14 cellular contexts compared by ENCODE assay signal in genomic region chr3:193764959-193765358, GRCh38.
A peak's percentile ranks its signal among the peaks of the same experiment; 100 is the strongest.
DNase-seq lines count a peak whose midpoint lies in the region; ATAC-seq and TF ChIP-seq lines count a peak whose summit lies in the region.
"Had no signal": no experiment of that assay in that cellular context is flagged by ENCODE, and none has a peak within 500 bp of the region (broad histone marks: within the 10 kb centered on the region; RNA-seq: fewer than 3 reads in every experiment).

No MANE protein-coding gene starts in this region.

- no peak for ATAC-seq in SK-N-SH treated with all-trans-retinoic acid at 6 μM for 48 hours
- no peak for ATAC-seq in HG03108 (IDR thresholded peaks at IDR 0.05; ENCODE audit: unreplicated experiment)
- ATAC-seq: HCT116 had no signal

- H3K4me3 ChIP-seq in SK-N-SH (ENCODE audit: low read depth in 2 of 2, low read length in 1 of 2), result no peak overlapping the region
- H3K4me3 ChIP-seq in sigmoid colon, result no peak overlapping the region
- H3K4me3 ChIP-seq: GM23248 had no signal

- H3K4me2 ChIP-seq in SK-N-SH, result no peak overlapping the region

- no peak for TF ChIP-seq POLR2A in sigmoid colon (IDR thresholded peaks at IDR 0.05)

- no peaks in the 10 kb centered on the region for H4K20me1 ChIP-seq in SK-N-SH (ENCODE audit: insufficient read depth)

- TF ChIP-seq EP300 in SK-N-SH (IDR thresholded peaks at IDR 0.05; ENCODE audit: borderline replicate concordance in 1 of 2, low read depth in 1 of 2, low read length in 1 of 2) (no peak), sigmoid colon (IDR thresholded peaks at IDR 0.05) (no peak)

- H3K79me2 ChIP-seq in SK-N-SH (ENCODE audit: insufficient read depth), result no peaks in the 10 kb centered on the region

- 74% methylated on average over 3 of the region's 5 CpGs for WGBS in SK-N-SH (ENCODE audit: low lambda C conversion rate)
- 75 to 90% methylated on average over 5 of the region's 5 CpGs for WGBS in sigmoid colon, 2 donors

- H2AFZ ChIP-seq in SK-N-SH (ENCODE audit: low read depth), result no peak overlapping the region
- H2AFZ ChIP-seq: GM23248 had no signal

- H3K9ac ChIP-seq in SK-N-SH, result no peak overlapping the region
- H3K9ac ChIP-seq: GM23248 had no signal

- H3K27me3 ChIP-seq in SK-N-SH (ENCODE audit: insufficient read depth) (no peaks in the 10 kb centered on the region), sigmoid colon (no peaks in the 10 kb centered on the region)

- TF ChIP-seq RAD21 in SK-N-SH (IDR thresholded peaks at IDR 0.05; ENCODE audit: low read length), result no peak

- no peak overlapping the region for H3K27ac ChIP-seq in SK-N-SH (ENCODE audit: low read depth in 2 of 2, low read length in 1 of 2)
- no peak overlapping the region for H3K27ac ChIP-seq in sigmoid colon
- H3K27ac ChIP-seq: 22Rv1, GM23248 had no signal

- H3F3A ChIP-seq in SK-N-SH (replicated peaks; ENCODE audit: insufficient read depth), result no peaks in the 10 kb centered on the region

- TF ChIP-seq CTCF in SK-N-SH (IDR thresholded peaks at IDR 0.05) (no peak), sigmoid colon (IDR thresholded peaks at IDR 0.05) (no peak)

- CTCF ChIA-PET in SK-N-SH (lab: Yijun Ruan, JAX), result interaction anchor here (1.0 to 4.1 kb wide), 2 partner anchors 15 to 152 kb away, joined by 3 to 29 read pairs; no protein-coding TSS in a partner anchor

- no peaks in the 10 kb centered on the region; a peak in 1 of 4 replicates for H3K4me1 ChIP-seq in SK-N-SH (ENCODE audit: control insufficient read depth in 1 of 2, insufficient read depth in 2 of 2, low read depth in 1 of 2, low read length in 1 of 2)
- no peaks in the 10 kb centered on the region for H3K4me1 ChIP-seq in sigmoid colon
- H3K4me1 ChIP-seq: Caco-2 had no signal

- H3K9me3 ChIP-seq in SK-N-SH, result no peaks in the 10 kb centered on the region
- no peaks in the 10 kb centered on the region for H3K9me3 ChIP-seq in sigmoid colon
- H3K9me3 ChIP-seq: Caco-2 had no signal

- H3K36me3 ChIP-seq in SK-N-SH (replicated peaks in 1 of 2; ENCODE audit: control insufficient read depth in 1 of 2, insufficient read depth in 2 of 2, low read length in 1 of 2), result no peaks in the 10 kb centered on the region
- H3K36me3 ChIP-seq in sigmoid colon, result no peaks in the 10 kb centered on the region

- intact Hi-C loops in sigmoid colon (cut with DNase I), result no loop called here

- POLR2A ChIA-PET in SK-N-SH (lab: Yijun Ruan, JAX), result no interaction called here

- peak; percentile 1 for DNase-seq in SK-N-SH
- DNase-seq in foreskin melanocyte, result peak; percentile 58
- peak; percentile 34 for DNase-seq in sigmoid colon
- DNase-seq in CD1c-positive myeloid dendritic cell (ENCODE audit: extremely low spot score), result no peak
- DNase-seq in activated naive CD4-positive, alpha-beta T cell (lab: John Stamatoyannopoulos, UW), result no peak
- DNase-seq: Caco-2; CD8-positive, alpha-beta memory T cell; DND-41; GDM1; GM23248 had no signal

- H3K9me2 ChIP-seq in SK-N-SH, result no peaks in the 10 kb centered on the region

TF ChIP-seq in SK-N-SH, 30 proteins besides CTCF, POLR2A, EP300 and RAD21 (continues in another document):
- no peak for TF ChIP-seq FOSL2 (IDR thresholded peaks at IDR 0.05; ENCODE audit: borderline replicate concordance, low read depth)
- no peak for TF ChIP-seq IRF3 (IDR thresholded peaks at IDR 0.05; ENCODE audit: low read depth, low read length)
- no peak for TF ChIP-seq EZH2phosphoT487 (IDR thresholded peaks at IDR 0.05; ENCODE audit: borderline replicate concordance, low read depth)
- TF ChIP-seq ZBTB33 (IDR thresholded peaks at IDR 0.05; ENCODE audit: borderline replicate concordance, low read depth), result no peak
- TF ChIP-seq CHD2 (IDR thresholded peaks at IDR 0.05; ENCODE audit: low read length, partially characterized antibody), result no peak
- no peak for TF ChIP-seq GABPA (IDR thresholded peaks at IDR 0.05; ENCODE audit: low read depth)
- TF ChIP-seq PBX3 (IDR thresholded peaks at IDR 0.05), result no peak

TF ChIP-seq in SK-N-SH treated with all-trans-retinoic acid at 6 μM for 48 hours, 23 proteins besides CTCF, POLR2A, EP300 and RAD21:
- TF ChIP-seq CREB5 (CRISPR knock-in tag; IDR thresholded peaks at IDR 0.05; ENCODE audit: low read depth), result no peak
- no peak for TF ChIP-seq ZC3H10 (CRISPR knock-in tag; IDR thresholded peaks at IDR 0.05)
- TF ChIP-seq GLIS3 (CRISPR knock-in tag; IDR thresholded peaks at IDR 0.05), result no peak
- no peak for TF ChIP-seq TCF4 (CRISPR knock-in tag; IDR thresholded peaks at IDR 0.05; ENCODE audit: borderline replicate concordance)
- no peak for TF ChIP-seq ZFP3 (CRISPR knock-in tag; IDR thresholded peaks at IDR 0.05)
- no peak for TF ChIP-seq POU6F1 (CRISPR knock-in tag; IDR thresholded peaks at IDR 0.05; ENCODE audit: borderline replicate concordance, low read depth)
- TF ChIP-seq SNAI2 (CRISPR knock-in tag; IDR thresholded peaks at IDR 0.05), result no peak
- TF ChIP-seq ARNTL (CRISPR knock-in tag; IDR thresholded peaks at IDR 0.05; ENCODE audit: borderline replicate concordance, low read depth), result no peak
- no peak for TF ChIP-seq TSHZ2 (CRISPR knock-in tag; IDR thresholded peaks at IDR 0.05)
- no peak for TF ChIP-seq ZNF70 (CRISPR knock-in tag; IDR thresholded peaks at IDR 0.05)
- no peak for TF ChIP-seq ZNF565 (CRISPR knock-in tag; conservative IDR thresholded peaks at IDR 0.05; ENCODE audit: low read depth)
- TF ChIP-seq ZFP30 (CRISPR knock-in tag; IDR thresholded peaks at IDR 0.05), result no peak
- no peak for TF ChIP-seq CSDC2 (CRISPR knock-in tag; IDR thresholded peaks at IDR 0.05)
- TF ChIP-seq ESRRG (CRISPR knock-in tag; IDR thresholded peaks at IDR 0.05), result no peak
- TF ChIP-seq RARB (CRISPR knock-in tag; IDR thresholded peaks at IDR 0.05), result no peak
- no peak for TF ChIP-seq PPARA (CRISPR knock-in tag; IDR thresholded peaks at IDR 0.05; ENCODE audit: borderline replicate concordance)

Comparison
In these comparisons a context has a peak if more than half of its experiments do, and no peak if none do; other contexts are left out.
1. DNase-seq: peak in SK-N-SH (single experiment), foreskin melanocyte (single experiment) and sigmoid colon (single experiment); none in CD1c-positive myeloid dendritic cell (single experiment) and activated naive CD4-positive, alpha-beta T cell (0 of 4).